18 cellular contexts compared by ENCODE assay signal in the genomic region with DNA sequence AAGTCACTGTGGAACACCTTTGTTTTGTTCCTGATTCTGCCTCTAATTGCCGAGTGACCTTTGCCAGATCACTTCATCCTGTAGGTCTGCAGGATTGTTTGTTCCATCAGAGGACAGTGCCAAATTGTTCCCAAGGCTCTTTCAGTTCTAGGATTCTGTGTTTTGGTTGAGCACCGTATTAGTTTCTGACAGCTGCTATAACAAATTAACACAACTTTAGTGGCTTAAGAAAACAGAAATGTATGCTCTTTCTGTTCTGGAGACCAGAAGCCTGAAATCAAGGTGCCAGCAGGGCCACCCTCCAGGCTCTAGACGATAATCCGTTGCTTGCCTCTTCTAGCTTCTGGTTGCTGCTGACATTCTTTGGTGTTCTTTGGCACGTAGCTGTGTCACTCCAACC. TPM values are rescaled to one million over a fixed set of nuclear protein-coding genes. Genes with fewer than 3 reads are reported as not detected.
DNase-seq lines count a peak whose midpoint lies in the region; ATAC-seq, FAIRE-seq and TF ChIP-seq lines count a peak whose summit lies in the region.
"Had no signal": no experiment of that assay in that cellular context is flagged by ENCODE, and none has a peak within 500 bp of the region (broad histone marks: within the 10 kb centered on the region; RNA-seq: fewer than 3 reads in every experiment).

No MANE protein-coding gene starts in this region.

- H3K27ac ChIP-seq in HepG2 (ENCODE audit: extremely low read length, insufficient read depth, low read length) (no peak overlapping the region), right lobe of liver (peak overlapping the region in 1 of 3 donors; percentile 82), psoas muscle (no peak overlapping the region)
- H3K27ac ChIP-seq: 22Rv1 had no signal

- no TSS peak for BruUV-seq in HepG2 (replicated peaks; lab: Mats Ljungman, UMichigan)

- POLR2A ChIA-PET in HepG2 (lab: Yijun Ruan, JAX): no interaction called here

- no peak overlapping the region for H3K9ac ChIP-seq in HepG2 (ENCODE audit: insufficient read depth, low read depth, low read length)

- no peaks in the 10 kb centered on the region for H3K79me2 ChIP-seq in HepG2 (ENCODE audit: insufficient read depth, low read length)

- no peaks in the 10 kb centered on the region for H4K20me1 ChIP-seq in HepG2 (ENCODE audit: insufficient read depth, low read length)

- TF ChIP-seq RAD21 in HepG2 (CRISPR knock-in tag; IDR thresholded peaks at IDR 0.05): no peak

- H3K4me2 ChIP-seq in HepG2 (ENCODE audit: low read depth, low read length): no peak overlapping the region

- no peak for TF ChIP-seq EP300 in HepG2 (IDR thresholded peaks at IDR 0.05; ENCODE audit: low read depth in 2 of 2, low read length in 2 of 2)
- no peak for TF ChIP-seq EP300 in HepG2 (CRISPR knock-in tag; IDR thresholded peaks at IDR 0.05; ENCODE audit: borderline replicate concordance)

- intact Hi-C loops in HepG2 (cut with micrococcal nuclease; ENCODE audit: unreplicated experiment) (loop anchor here (2.0 kb wide), 1 partner anchor 17 kb away; no protein-coding TSS in a partner anchor), right lobe of liver (cut with DNase I) (no loop called here), psoas muscle (cut with DNase I) (no loop called here)

- ATAC-seq in HepG2: no peak
- ATAC-seq in right lobe of liver: no peak
- ATAC-seq in left lobe of liver: peak; percentile 2
- no peak for ATAC-seq in stimulated activated naive B cell treated with anti-CD40 and anti-IgM and Interleukin-4, amounts not matched to agents 10 μg/mL and 1 μg/mL and 100 μg/mL, for 72 hours (replicated peaks)
- ATAC-seq in psoas muscle: no peak

- H3K27me3 ChIP-seq in HepG2 (ENCODE audit: control insufficient read depth in 1 of 2, insufficient read depth in 2 of 2, low read length in 2 of 2) (no peaks in the 10 kb centered on the region; a peak in 2 of 5 replicates), right lobe of liver (no peaks in the 10 kb centered on the region), psoas muscle (ENCODE audit: insufficient read depth in 3 of 3, low read length in 2 of 3) (peaks cover 0 to 15% (median 7%) of the 10 kb centered on the region in 3 donors)

- no peak overlapping the region for H3K4me3 Mint-ChIP-seq in stimulated activated naive B cell treated with anti-CD40 and anti-IgM and Interleukin-4, amounts not matched to agents 10 μg/mL and 1 μg/mL and 100 μg/mL, for 72 hours
- H3K4me3 Mint-ChIP-seq: CD4-positive, CD25-positive, alpha-beta regulatory T cell; H9; IgD-negative memory B cell had no signal

- in situ Hi-C loops in HepG2 (cut with HindIII; ENCODE audit: extremely low pct_ligation_motif_present, low pct_unique_long_range_greater_than_20kb): no loop called here

- H3K9me3 ChIP-seq in HepG2 (ENCODE audit: low read length) (0 out of 2 replicates have a peak, but pooled peaks cover 7% of the 10 kb centered on the region), right lobe of liver (no peaks in the 10 kb centered on the region), psoas muscle (no peaks in the 10 kb centered on the region)

- peaks cover 1 to 5% of the 10 kb centered on the region in 2 donors for H3K9me3 Mint-ChIP-seq in stimulated activated naive B cell treated with anti-CD40 and anti-IgM and Interleukin-4, amounts not matched to agents 10 μg/mL and 1 μg/mL and 100 μg/mL, for 72 hours
- H3K9me3 Mint-ChIP-seq: H9, IgD-negative memory B cell had no signal

- TF ChIP-seq POLR2A in HepG2 (IDR thresholded peaks at IDR 0.05; ENCODE audit: insufficient read depth in 1 of 2, low read depth in 2 of 2, low read length in 2 of 2): no peak
- no peak for TF ChIP-seq POLR2A in right lobe of liver (IDR thresholded peaks at IDR 0.05)

- H3K4me1 ChIP-seq in HepG2 (ENCODE audit: insufficient read depth, low read length) (peaks cover 64% of the 10 kb centered on the region), right lobe of liver (peaks cover 0 to 83% (median 33%) of the 10 kb centered on the region in 4 donors), psoas muscle (no peaks in the 10 kb centered on the region)

- peak overlapping the region; percentile 47 for H3K27ac Mint-ChIP-seq in stimulated activated naive B cell treated with anti-CD40 and anti-IgM and Interleukin-4, amounts not matched to agents 10 μg/mL and 1 μg/mL and 100 μg/mL, for 72 hours
- H3K27ac Mint-ChIP-seq: CD4-positive, CD25-positive, alpha-beta regulatory T cell; H9 had no signal

- H2AFZ ChIP-seq in HepG2 (ENCODE audit: low read length): no peak overlapping the region

- H3K27me3 Mint-ChIP-seq in stimulated activated naive B cell treated with anti-CD40 and anti-IgM and Interleukin-4, amounts not matched to agents 10 μg/mL and 1 μg/mL and 100 μg/mL, for 72 hours: peaks cover 7 to 17% of the 10 kb centered on the region in 2 donors

- peaks cover 23 to 38% of the 10 kb centered on the region in 2 donors for H3K4me1 Mint-ChIP-seq in stimulated activated naive B cell treated with anti-CD40 and anti-IgM and Interleukin-4, amounts not matched to agents 10 μg/mL and 1 μg/mL and 100 μg/mL, for 72 hours
- H3K4me1 Mint-ChIP-seq: H9 had no signal

- DNase-seq in HepG2 (ENCODE audit: low spot score) (no peak), right lobe of liver (no peak), left lobe of liver (ENCODE audit: low spot score) (no peak), pons (ENCODE audit: low spot score) (no peak), psoas muscle (no peak)
- no peak for DNase-seq in stimulated activated naive B cell treated with anti-CD40 and anti-IgM and Interleukin-4, amounts not matched to agents 10 μg/mL and 1 μg/mL and 100 μg/mL, for 72 hours
- DNase-seq: Calu3; CD4-positive, CD25-positive, alpha-beta regulatory T cell; DMS 273 treated with DMSO at 0.1 percent for 48 hours; GOT3; H9 had no signal

- CTCF ChIA-PET in HepG2 (lab: Yijun Ruan, JAX; ENCODE audit: low intra/inter-chr PET ratio, low total read pairs): no interaction called here

- FAIRE-seq in HepG2 (lab: Jason Lieb, UNC): no peak
- FAIRE-seq: GM18507 had no signal

- peaks cover 0 to 4% of the 10 kb centered on the region in 2 donors for H3K36me3 Mint-ChIP-seq in stimulated activated naive B cell treated with anti-CD40 and anti-IgM and Interleukin-4, amounts not matched to agents 10 μg/mL and 1 μg/mL and 100 μg/mL, for 72 hours
- H3K36me3 Mint-ChIP-seq: IgD-negative memory B cell had no signal

- H3K36me3 ChIP-seq in HepG2 (replicated peaks in 1 of 2; ENCODE audit: control insufficient read depth in 1 of 2, insufficient read depth in 2 of 2, low read length in 2 of 2) (no peaks in the 10 kb centered on the region), right lobe of liver (no peaks in the 10 kb centered on the region), psoas muscle (ENCODE audit: insufficient read depth in 1 of 2, low read depth in 1 of 2) (no peaks in the 10 kb centered on the region)

- H3K4me3 ChIP-seq in HepG2 (replicated peaks in 1 of 3; ENCODE audit: insufficient read depth in 1 of 3, low read depth in 2 of 3, low read length in 3 of 3) (no peak overlapping the region), right lobe of liver (no peak overlapping the region), psoas muscle (no peak overlapping the region)

- WGBS in HepG2 (ENCODE audit: low lambda C conversion rate): 68% methylated on average over 5 of the region's 5 CpGs
- 45% methylated on average over 5 of the region's 5 CpGs for WGBS in right lobe of liver (ENCODE audit: insufficient coverage, low coverage, low lambda C conversion rate, missing lambda C conversion rate)
- 87 to 94% (median 91%) methylated on average over 5 of the region's 5 CpGs for WGBS in psoas muscle, 3 donors

- TF ChIP-seq CTCF in HepG2 (CRISPR knock-in tag; IDR thresholded peaks at IDR 0.05) (no peak), right lobe of liver (IDR thresholded peaks at IDR 0.05) (no peak), psoas muscle (IDR thresholded peaks at IDR 0.05) (no peak)

RNA-seq across cellular contexts. Expression of gene PIGR, which starts 3.4 kb away (rescaled TPM):
- total RNA-seq in HepG2 (2016; rRNA removed; fragmentation: Illumina TruSeq; extraction: Trizol) (not detected in 2 replicates), right lobe of liver (100 to 1,000 TPM in 2 of 6 experiments, 10 to 100 TPM in 4; 20.6 to 134 (median 85.1) TPM), left lobe of liver (23.3 TPM), psoas muscle (under 1 TPM; 0.42 to 0.50 (median 0.49) TPM)
- total RNA-seq in HepG2 (2016; cell fraction: cytosol; rRNA removed; fragmentation: Illumina TruSeq; extraction: Trizol; ENCODE audit: low read depth): not detected in 2 replicates
- not detected in 2 replicates for total RNA-seq in HepG2 (2016; cell fraction: insoluble cytoplasmic fraction; rRNA removed; fragmentation: Illumina TruSeq; extraction: Trizol)
- not detected in 2 replicates for total RNA-seq in HepG2 (2016; cell fraction: membrane; rRNA removed; fragmentation: Illumina TruSeq; extraction: Trizol)
- total RNA-seq in HepG2 (2016; cell fraction: nucleus; rRNA removed; fragmentation: Illumina TruSeq; extraction: Trizol): not detected in 2 replicates
- polyA plus RNA-seq in HepG2 (2011; rRNA removed) (0.04 TPM in 1 of 2 replicates, not detected in the other), psoas muscle (under 1 TPM; 0.06 to 0.64 (median 0.16) TPM)
- not detected in 2 replicates for polyA plus RNA-seq in HepG2 (2011; cell fraction: cytosol; rRNA removed)
- not detected in 2 replicates for polyA plus RNA-seq in HepG2 (2011; cell fraction: nucleus; rRNA removed)
- polyA plus RNA-seq in HepG2 (2012): not detected in 2 replicates
- polyA plus RNA-seq in HepG2 (2016; cell fraction: cytosol; fragmentation: Illumina TruSeq; extraction: Trizol; ENCODE audit: low read depth): not detected in 2 replicates
- polyA plus RNA-seq in HepG2 (2016; cell fraction: insoluble cytoplasmic fraction; fragmentation: Illumina TruSeq; extraction: Trizol; ENCODE audit: low read depth): not detected in 2 replicates
- polyA plus RNA-seq in HepG2 (2016; cell fraction: membrane; fragmentation: Illumina TruSeq; extraction: Trizol; ENCODE audit: low read depth): not detected in 2 replicates
- not detected in 2 replicates for polyA plus RNA-seq in HepG2 (2016; cell fraction: nucleus; fragmentation: Illumina TruSeq; extraction: Trizol; ENCODE audit: insufficient read depth, low read depth)
- not detected in 2 replicates for polyA minus RNA-seq in HepG2 (2011; rRNA and poly(A)+ RNA removed; ENCODE audit: low replicate concordance)
- not detected in 2 replicates for polyA minus RNA-seq in HepG2 (2011; cell fraction: cytosol; rRNA and poly(A)+ RNA removed)
- polyA minus RNA-seq in HepG2 (2011; cell fraction: nucleus; rRNA and poly(A)+ RNA removed): not detected in 2 replicates
- total RNA-seq: A673; CD4-positive, CD25-positive, alpha-beta regulatory T cell; Daoy; H9 had no signal
- polyA plus RNA-seq: BJ; CD4-positive, CD25-positive, alpha-beta regulatory T cell had no signal

RNA-seq across cellular contexts. Expression of gene FCAMR, which starts 20.6 kb away (rescaled TPM):
- not detected in 2 replicates for total RNA-seq in HepG2 (2016; rRNA removed; fragmentation: Illumina TruSeq; extraction: Trizol)
- total RNA-seq in HepG2 (2016; cell fraction: cytosol; rRNA removed; fragmentation: Illumina TruSeq; extraction: Trizol; ENCODE audit: low read depth): not detected in 2 replicates
- total RNA-seq in HepG2 (2016; cell fraction: insoluble cytoplasmic fraction; rRNA removed; fragmentation: Illumina TruSeq; extraction: Trizol): not detected in 2 replicates
- total RNA-seq in HepG2 (2016; cell fraction: membrane; rRNA removed; fragmentation: Illumina TruSeq; extraction: Trizol): not detected in 2 replicates
- total RNA-seq in HepG2 (2016; cell fraction: nucleus; rRNA removed; fragmentation: Illumina TruSeq; extraction: Trizol): not detected in 2 replicates
- polyA plus RNA-seq in HepG2 (2011; rRNA removed): not detected in 2 replicates
- polyA plus RNA-seq in HepG2 (2011; cell fraction: cytosol; rRNA removed): not detected in 2 replicates
- polyA plus RNA-seq in HepG2 (2011; cell fraction: nucleus; rRNA removed): not detected in 2 replicates
- polyA plus RNA-seq in HepG2 (2012): not detected in 2 replicates
- polyA plus RNA-seq in HepG2 (2016; cell fraction: cytosol; fragmentation: Illumina TruSeq; extraction: Trizol; ENCODE audit: low read depth): not detected in 2 replicates
- not detected in 2 replicates for polyA plus RNA-seq in HepG2 (2016; cell fraction: insoluble cytoplasmic fraction; fragmentation: Illumina TruSeq; extraction: Trizol; ENCODE audit: low read depth)
- not detected in 2 replicates for polyA plus RNA-seq in HepG2 (2016; cell fraction: membrane; fragmentation: Illumina TruSeq; extraction: Trizol; ENCODE audit: low read depth)
- not detected in 2 replicates for polyA plus RNA-seq in HepG2 (2016; cell fraction: nucleus; fragmentation: Illumina TruSeq; extraction: Trizol; ENCODE audit: insufficient read depth, low read depth)
- polyA minus RNA-seq in HepG2 (2011; rRNA and poly(A)+ RNA removed; ENCODE audit: low replicate concordance): not detected in 2 replicates
- not detected in 2 replicates for polyA minus RNA-seq in HepG2 (2011; cell fraction: cytosol; rRNA and poly(A)+ RNA removed)
- polyA minus RNA-seq in HepG2 (2011; cell fraction: nucleus; rRNA and poly(A)+ RNA removed): not detected in 2 replicates
- total RNA-seq in right lobe of liver: 10 to 100 TPM in 1 of 6 experiments, 1 to 10 TPM in 4, under 1 TPM in 1; 0.44 to 31.1 (median 2.2) TPM
- total RNA-seq in left lobe of liver: 0.60 TPM
- total RNA-seq in psoas muscle: not detected
- not detected for polyA plus RNA-seq in psoas muscle
- total RNA-seq: A673; Calu3; CD4-positive, CD25-positive, alpha-beta regulatory T cell; Daoy; H9 had no signal
- polyA plus RNA-seq: BJ; CD4-positive, CD25-positive, alpha-beta regulatory T cell; IgD-negative memory B cell had no signal

RNA-seq across cellular contexts. Expression of gene FCMR, which starts 27.9 kb away (rescaled TPM):
- total RNA-seq in HepG2 (2016; rRNA removed; fragmentation: Illumina TruSeq; extraction: Trizol) (not detected in 2 replicates), right lobe of liver (1 to 10 TPM in 5 of 6 experiments, under 1 TPM in 1; 0.80 to 3.2 (median 1.4) TPM), left lobe of liver (1.3 TPM), psoas muscle (10 to 100 TPM in 2 of 4 donors, 1 to 10 TPM in 2; 2.3 to 29.5 (median 12.0) TPM)
- total RNA-seq in HepG2 (2016; cell fraction: cytosol; rRNA removed; fragmentation: Illumina TruSeq; extraction: Trizol; ENCODE audit: low read depth): not detected in 2 replicates
- total RNA-seq in HepG2 (2016; cell fraction: insoluble cytoplasmic fraction; rRNA removed; fragmentation: Illumina TruSeq; extraction: Trizol): not detected in 2 replicates
- not detected in 2 replicates for total RNA-seq in HepG2 (2016; cell fraction: membrane; rRNA removed; fragmentation: Illumina TruSeq; extraction: Trizol)
- not detected in 2 replicates for total RNA-seq in HepG2 (2016; cell fraction: nucleus; rRNA removed; fragmentation: Illumina TruSeq; extraction: Trizol)
- polyA plus RNA-seq in HepG2 (2011; rRNA removed) (0.47 TPM in 1 of 2 replicates, not detected in the other), psoas muscle (1 to 10 TPM; 1.0 to 8.4 (median 2.2) TPM)
- polyA plus RNA-seq in HepG2 (2011; cell fraction: cytosol; rRNA removed): 0.10 TPM in 1 of 2 replicates, not detected in the other
- polyA plus RNA-seq in HepG2 (2011; cell fraction: nucleus; rRNA removed): 0.10 TPM in 1 of 2 replicates, not detected in the other
- polyA plus RNA-seq in HepG2 (2012): not detected in 2 replicates
- not detected in 2 replicates for polyA plus RNA-seq in HepG2 (2016; cell fraction: cytosol; fragmentation: Illumina TruSeq; extraction: Trizol; ENCODE audit: low read depth)
- not detected in 2 replicates for polyA plus RNA-seq in HepG2 (2016; cell fraction: insoluble cytoplasmic fraction; fragmentation: Illumina TruSeq; extraction: Trizol; ENCODE audit: low read depth)
- not detected in 2 replicates for polyA plus RNA-seq in HepG2 (2016; cell fraction: membrane; fragmentation: Illumina TruSeq; extraction: Trizol; ENCODE audit: low read depth)
- polyA plus RNA-seq in HepG2 (2016; cell fraction: nucleus; fragmentation: Illumina TruSeq; extraction: Trizol; ENCODE audit: insufficient read depth, low read depth): not detected in 2 replicates
- 3.1 TPM in 1 of 2 replicates, not detected in the other for polyA minus RNA-seq in HepG2 (2011; rRNA and poly(A)+ RNA removed; ENCODE audit: low replicate concordance)
- not detected in 2 replicates for polyA minus RNA-seq in HepG2 (2011; cell fraction: cytosol; rRNA and poly(A)+ RNA removed)
- polyA minus RNA-seq in HepG2 (2011; cell fraction: nucleus; rRNA and poly(A)+ RNA removed): not detected in 2 replicates
- total RNA-seq: A673, H9 had no signal

RNA-seq across cellular contexts. Expression of gene IL24, which starts 52.4 kb away (rescaled TPM):
- total RNA-seq in HepG2 (2016; rRNA removed; fragmentation: Illumina TruSeq; extraction: Trizol) (not detected in 2 replicates), right lobe of liver (not detected), left lobe of liver (not detected), psoas muscle (10 to 100 TPM in 1 of 4 donors, under 1 TPM in 1, not detected in 2; 0.23 to 20.3 TPM)
- not detected in 2 replicates for total RNA-seq in HepG2 (2016; cell fraction: cytosol; rRNA removed; fragmentation: Illumina TruSeq; extraction: Trizol; ENCODE audit: low read depth)
- not detected in 2 replicates for total RNA-seq in HepG2 (2016; cell fraction: insoluble cytoplasmic fraction; rRNA removed; fragmentation: Illumina TruSeq; extraction: Trizol)
- total RNA-seq in HepG2 (2016; cell fraction: membrane; rRNA removed; fragmentation: Illumina TruSeq; extraction: Trizol): not detected in 2 replicates
- not detected in 2 replicates for total RNA-seq in HepG2 (2016; cell fraction: nucleus; rRNA removed; fragmentation: Illumina TruSeq; extraction: Trizol)
- polyA plus RNA-seq in HepG2 (2011; rRNA removed) (not detected in 2 replicates), psoas muscle (1 to 10 TPM in 1 of 3 donors, under 1 TPM in 2; 0.05 to 1.7 (median 0.20) TPM)
- not detected in 2 replicates for polyA plus RNA-seq in HepG2 (2011; cell fraction: cytosol; rRNA removed)
- polyA plus RNA-seq in HepG2 (2011; cell fraction: nucleus; rRNA removed): not detected in 2 replicates
- polyA plus RNA-seq in HepG2 (2012): not detected in 2 replicates
- polyA plus RNA-seq in HepG2 (2016; cell fraction: cytosol; fragmentation: Illumina TruSeq; extraction: Trizol; ENCODE audit: low read depth): not detected in 2 replicates
- polyA plus RNA-seq in HepG2 (2016; cell fraction: insoluble cytoplasmic fraction; fragmentation: Illumina TruSeq; extraction: Trizol; ENCODE audit: low read depth): not detected in 2 replicates
- polyA plus RNA-seq in HepG2 (2016; cell fraction: membrane; fragmentation: Illumina TruSeq; extraction: Trizol; ENCODE audit: low read depth): not detected in 2 replicates
- not detected in 2 replicates for polyA plus RNA-seq in HepG2 (2016; cell fraction: nucleus; fragmentation: Illumina TruSeq; extraction: Trizol; ENCODE audit: insufficient read depth, low read depth)
- 0.12 TPM in 1 of 2 replicates, not detected in the other for polyA minus RNA-seq in HepG2 (2011; rRNA and poly(A)+ RNA removed; ENCODE audit: low replicate concordance)
- not detected in 2 replicates for polyA minus RNA-seq in HepG2 (2011; cell fraction: cytosol; rRNA and poly(A)+ RNA removed)
- not detected in 2 replicates for polyA minus RNA-seq in HepG2 (2011; cell fraction: nucleus; rRNA and poly(A)+ RNA removed)
- total RNA-seq: A673; Calu3; CD4-positive, CD25-positive, alpha-beta regulatory T cell; H9; HT-29 had no signal

Comparison
In these comparisons a context has a peak if more than half of its experiments do, and no peak if none do; other contexts are left out.
1. RNA of gene PIGR, which starts 3.4 kb away (total RNA-seq): 20.6 to 134 TPM in right lobe of liver and 23.3 TPM in left lobe of liver (single experiment); 0.42 to 0.50 TPM in psoas muscle and not detected in HepG2; every median in the first group is over 10 times any median in the second.